In genomic region chr14:58808828-58809227, GRCh38 we compare ENCODE assay signal across 12 cellular contexts.
DNase-seq lines count a peak whose midpoint lies in the region; ATAC-seq and TF ChIP-seq lines count a peak whose summit lies in the region.
"Had no signal": no experiment of that assay in that cellular context is flagged by ENCODE, and none has a peak within 500 bp of the region (broad histone marks: within the 10 kb centered on the region; RNA-seq: fewer than 3 reads in every experiment).

No MANE protein-coding gene starts in this region.

- 22 to 31% (median 25%) methylated on average over 4 of the region's 4 CpGs for WGBS in stomach, 5 donors

- ATAC-seq in activated T-cell treated with anti-CD3 and anti-CD28 coated beads, Interleukin-2, amount 50 U/mL, for 4 hours: no peak
- ATAC-seq in HG03469 (IDR thresholded peaks at IDR 0.05; ENCODE audit: unreplicated experiment): no peak

- H3K4me3 Mint-ChIP-seq in activated T-cell treated with anti-CD3 and anti-CD28 coated beads, Interleukin-2, amount 50 U/mL, for 4 hours: no peak overlapping the region
- H3K4me3 Mint-ChIP-seq in CD8-positive, alpha-beta memory T cell: no peak overlapping the region
- H3K4me3 Mint-ChIP-seq: activated naive CD4-positive, alpha-beta T cell treated with anti-CD3 and anti-CD28 coated beads for 36 hours had no signal

- H3K36me3 ChIP-seq in stomach: no peaks in the 10 kb centered on the region
- H3K36me3 ChIP-seq in CD8-positive, alpha-beta memory T cell (ENCODE audit: insufficient read depth, low read length): no peaks in the 10 kb centered on the region

- H3K4me3 ChIP-seq in stomach: no peak overlapping the region
- no peak overlapping the region for H3K4me3 ChIP-seq in CD8-positive, alpha-beta memory T cell (ENCODE audit: low read length)

- TF ChIP-seq POLR2A in stomach (IDR thresholded peaks at IDR 0.05): no peak

- H3K27me3 Mint-ChIP-seq in activated T-cell treated with anti-CD3 and anti-CD28 coated beads, Interleukin-2, amount 50 U/mL, for 4 hours (ENCODE audit: low read depth): no peaks in the 10 kb centered on the region
- no peaks in the 10 kb centered on the region for H3K27me3 Mint-ChIP-seq in CD8-positive, alpha-beta memory T cell

- POLR2A ChIA-PET in CD8-positive, alpha-beta memory T cell (lab: Charles Lee): no interaction called here

- no peak for TF ChIP-seq EP300 in stomach (IDR thresholded peaks at IDR 0.05)

- no peaks in the 10 kb centered on the region for H3K9me3 ChIP-seq in stomach
- H3K9me3 ChIP-seq in CD8-positive, alpha-beta memory T cell (ENCODE audit: low read length): no peaks in the 10 kb centered on the region

- H3K27ac Mint-ChIP-seq in CD8-positive, alpha-beta memory T cell: no peak overlapping the region
- H3K27ac Mint-ChIP-seq: activated naive CD4-positive, alpha-beta T cell treated with anti-CD3 and anti-CD28 coated beads for 36 hours had no signal

- no peak for TF ChIP-seq CTCF in stomach (IDR thresholded peaks at IDR 0.05)

- CTCF ChIA-PET in CD8-positive, alpha-beta memory T cell (lab: Charles Lee): no interaction called here

- H3K9me3 Mint-ChIP-seq in activated T-cell treated with anti-CD3 and anti-CD28 coated beads, Interleukin-2, amount 50 U/mL, for 4 hours: peaks cover 4% of the 10 kb centered on the region
- peaks cover 0 to 8% (median 0%) of the 10 kb centered on the region in 5 donors for H3K9me3 Mint-ChIP-seq in CD8-positive, alpha-beta memory T cell

- DNase-seq in NCI-H146 (lab: John Stamatoyannopoulos, UW) (peak; percentile 38), NCI-H146 treated with DMSO at 0.1 percent for 48 hours (lab: John Stamatoyannopoulos, UW; ENCODE audit: unreplicated experiment) (no peak), RPMI7951 (ENCODE audit: low read depth) (peak; percentile 44), foreskin melanocyte (peak; percentile 64), stomach (peak; percentile 38)
- no peak for DNase-seq in activated T-cell treated with anti-CD3 and anti-CD28 coated beads, Interleukin-2, amount 50 U/mL, for 4 hours
- DNase-seq in CD8-positive, alpha-beta memory T cell: no peak
- DNase-seq: activated naive CD4-positive, alpha-beta T cell treated with anti-CD3 and anti-CD28 coated beads for 36 hours; erythroblast; NCI-H187 treated with DMSO at 0.1 percent for 48 hours; stimulated activated CD4-positive, alpha-beta T cell treated with anti-CD3 and anti-CD28 coated beads, Interleukin-1b, Interleukin-23, amount 100 ng/mL, for 48 hours had no signal

- peaks cover 6 to 32% (median 10%) of the 10 kb centered on the region in 4 donors for H3K4me1 ChIP-seq in stomach
- no peaks in the 10 kb centered on the region for H3K4me1 ChIP-seq in CD8-positive, alpha-beta memory T cell (ENCODE audit: insufficient read depth, low read length)

- no peaks in the 10 kb centered on the region for H3K4me1 Mint-ChIP-seq in activated T-cell treated with anti-CD3 and anti-CD28 coated beads, Interleukin-2, amount 50 U/mL, for 4 hours (ENCODE audit: low read depth)
- no peaks in the 10 kb centered on the region for H3K4me1 Mint-ChIP-seq in CD8-positive, alpha-beta memory T cell

- peak overlapping the region in 2 of 5 donors; percentile 7 to 22 for H3K27ac ChIP-seq in stomach
- H3K27ac ChIP-seq in CD8-positive, alpha-beta memory T cell (ENCODE audit: low read depth, low read length): no peak overlapping the region

- H3K27me3 ChIP-seq in stomach: no peaks in the 10 kb centered on the region
- no peaks in the 10 kb centered on the region for H3K27me3 ChIP-seq in CD8-positive, alpha-beta memory T cell (ENCODE audit: insufficient read depth, low read length, poor library complexity, severe bottlenecking)

- H3K36me3 Mint-ChIP-seq in activated T-cell treated with anti-CD3 and anti-CD28 coated beads, Interleukin-2, amount 50 U/mL, for 4 hours (ENCODE audit: insufficient read depth): no peaks in the 10 kb centered on the region
- H3K36me3 Mint-ChIP-seq in CD8-positive, alpha-beta memory T cell: no peaks in the 10 kb centered on the region

- intact Hi-C loops in stomach (cut with DNase I; ENCODE audit: low total_unique reads): no loop called here

Comparison
In these comparisons a context has a peak if more than half of its experiments do, and no peak if none do; other contexts are left out.
1. DNase-seq: peak in NCI-H146 (single experiment), RPMI7951 (single experiment), foreskin melanocyte (single experiment) and stomach (single experiment); none in NCI-H146 treated with DMSO at 0.1 percent for 48 hours (single experiment), activated T-cell treated with anti-CD3 and anti-CD28 coated beads, Interleukin-2, amount 50 U/mL, for 4 hours (single experiment) and CD8-positive, alpha-beta memory T cell (0 of 5).